In genomic region chr20:31857861-31858835, GRCh38 we compare ENCODE assay signal across 14 cellular contexts. TPM values are rescaled to one million over a fixed set of nuclear protein-coding genes. Genes with fewer than 3 reads are reported as not detected.
DNase-seq lines count a peak whose midpoint lies in the region; ATAC-seq and TF ChIP-seq lines count a peak whose summit lies in the region.
"Had no signal": no experiment of that assay in that cellular context is flagged by ENCODE, and none has a peak within 500 bp of the region (broad histone marks: within the 10 kb centered on the region; RNA-seq: fewer than 3 reads in every experiment).

No MANE protein-coding gene starts in this region.

- H3K27me3 ChIP-seq in MM.1S (replicated peaks; ENCODE audit: insufficient read depth, low read length) (peaks cover 98% of the 10 kb centered on the region), neuronal stem cell (ENCODE audit: control insufficient read depth in 3 of 3, insufficient read depth in 3 of 3, low read depth in 1 of 3, low read length in 3 of 3) (peaks cover 0 to 29% (median 4%) of the 10 kb centered on the region in 3 experiments)

- peaks cover 0 to 4% of the 10 kb centered on the region in 2 donors for H3K4me1 Mint-ChIP-seq in immature natural killer cell

- H2BK12ac ChIP-seq in neuronal stem cell (ENCODE audit: low read length): no peak overlapping the region

- H3K14ac ChIP-seq in neuronal stem cell (ENCODE audit: low read length): peak overlapping the region; percentile 25

- H2AFZ ChIP-seq in MM.1S (ENCODE audit: low read length) (no peak overlapping the region), neuronal stem cell (ENCODE audit: low read length) (no peak overlapping the region)

- H3K9ac ChIP-seq in MM.1S (ENCODE audit: low read length) (no peak overlapping the region), neuronal stem cell (ENCODE audit: low read depth, low read length, poor library complexity) (no peak overlapping the region)

- no peak overlapping the region for H2BK120ac ChIP-seq in neuronal stem cell (ENCODE audit: low read depth, low read length)

- no peak overlapping the region for H4K91ac ChIP-seq in neuronal stem cell (ENCODE audit: low read depth, low read length, poor library complexity)

- peak overlapping the region; percentile 57 for H3K23ac ChIP-seq in neuronal stem cell (ENCODE audit: low read depth, low read length, poor library complexity)

- no peaks in the 10 kb centered on the region for H3K36me3 Mint-ChIP-seq in immature natural killer cell
- H3K36me3 Mint-ChIP-seq: natural killer cell had no signal

- H4K8ac ChIP-seq in neuronal stem cell (ENCODE audit: low read depth, low read length): no peak overlapping the region

- H2AK5ac ChIP-seq in neuronal stem cell (ENCODE audit: low read depth, low read length): peak overlapping the region; percentile 64

- no CpG with 5 or more reads among the region's 16 CpGs for WGBS in neuronal stem cell (ENCODE audit: extremely low coverage in 2 of 2, insufficient read length in 2 of 2, insufficient replicate concordance in 1 of 2), 2 donors

- H4K20me1 ChIP-seq in MM.1S (ENCODE audit: insufficient read depth, low read length): no peaks in the 10 kb centered on the region

- no peaks in the 10 kb centered on the region for H3K9me3 ChIP-seq in MM.1S (replicated peaks; ENCODE audit: insufficient read depth, low read length)
- H3K9me3 ChIP-seq in neuronal stem cell (replicated peaks in 1 of 2; ENCODE audit: control insufficient read depth in 2 of 2, insufficient read depth in 1 of 2, low read depth in 1 of 2, low read length in 2 of 2): no peaks in the 10 kb centered on the region
- H3K9me3 ChIP-seq: gastrocnemius medialis, transverse colon had no signal

- no peaks in the 10 kb centered on the region for H3K9me3 Mint-ChIP-seq in immature natural killer cell
- H3K9me3 Mint-ChIP-seq: effector memory CD8-positive, alpha-beta T cell; natural killer cell had no signal

- no peak overlapping the region for H2BK15ac ChIP-seq in neuronal stem cell (ENCODE audit: low read length)

- peak overlapping the region; percentile 11 for H3K18ac ChIP-seq in neuronal stem cell (ENCODE audit: low read length)

- H3K9me2 ChIP-seq in MM.1S (replicated peaks; ENCODE audit: insufficient read depth, low read length): no peaks in the 10 kb centered on the region

- H3K4me3 ChIP-seq in MM.1S (ENCODE audit: low read length): no peak overlapping the region
- no peak overlapping the region for H3K4me3 ChIP-seq in neuronal stem cell (ENCODE audit: low read length in 2 of 2)
- H3K4me3 ChIP-seq: gastrocnemius medialis, transverse colon had no signal

- H3K4me1 ChIP-seq in MM.1S (ENCODE audit: low read length) (peaks cover 11% of the 10 kb centered on the region), neuronal stem cell (ENCODE audit: control insufficient read depth in 2 of 2, insufficient read depth in 1 of 2, low read depth in 1 of 2, low read length in 2 of 2) (peaks cover 11 to 19% of the 10 kb centered on the region in 2 donors)

- H3K79me2 ChIP-seq in MM.1S (ENCODE audit: low read length): no peaks in the 10 kb centered on the region

- H3K4me3 Mint-ChIP-seq in immature natural killer cell: no peak overlapping the region
- H3K4me3 Mint-ChIP-seq: effector memory CD8-positive, alpha-beta T cell had no signal

- no peaks in the 10 kb centered on the region for H3F3A ChIP-seq in MM.1S (ENCODE audit: insufficient read depth, low read length)

- no peak overlapping the region for H3K4ac ChIP-seq in neuronal stem cell (ENCODE audit: low read length)

- H2BK5ac ChIP-seq in neuronal stem cell (ENCODE audit: low read length): no peak overlapping the region

- H3K36me3 ChIP-seq in MM.1S (replicated peaks; ENCODE audit: insufficient read depth, low read length) (no peaks in the 10 kb centered on the region), neuronal stem cell (replicated peaks in 1 of 2; ENCODE audit: control insufficient read depth in 2 of 2, insufficient read depth in 2 of 2, low read length in 2 of 2) (peaks cover 0 to 6% of the 10 kb centered on the region in 2 donors)
- H3K36me3 ChIP-seq: gastrocnemius medialis, transverse colon had no signal

- ATAC-seq in activated CD4-positive, CD25-positive, alpha-beta regulatory T cell treated with anti-CD3 and anti-CD28 coated beads, Interleukin-2, amount 50 U/mL, for 24 hours: peak; percentile 28 to 46
- ATAC-seq in GM21423 (IDR thresholded peaks at IDR 0.05; ENCODE audit: unreplicated experiment): peak; percentile 81
- ATAC-seq: effector memory CD8-positive, alpha-beta T cell; gastrocnemius medialis; natural killer cell had no signal

- TF ChIP-seq CTCF in MM.1S (IDR thresholded peaks at IDR 0.05; ENCODE audit: low read length): no peak

- H3K27ac Mint-ChIP-seq in immature natural killer cell: no peak overlapping the region
- H3K27ac Mint-ChIP-seq: effector memory CD8-positive, alpha-beta T cell; natural killer cell had no signal

- H3K27ac ChIP-seq in MM.1S (ENCODE audit: low read length): no peak overlapping the region
- H3K27ac ChIP-seq in neuronal stem cell (replicated peaks; ENCODE audit: low read length): no peak overlapping the region
- H3K27ac ChIP-seq: 22Rv1, gastrocnemius medialis, transverse colon had no signal

- no peak for DNase-seq in activated CD4-positive, CD25-positive, alpha-beta regulatory T cell (lab: John Stamatoyannopoulos, UW)
- DNase-seq in MM.1S (peak; percentile 68), neuronal stem cell (ENCODE audit: low spot score) (no peak), medulla oblongata (ENCODE audit: extremely low spot score) (no peak), immature natural killer cell (no peak), NCI-H2107 (lab: John Stamatoyannopoulos, UW) (no peak)
- DNase-seq: activated CD8-positive, alpha-beta memory T cell treated with anti-CD3 and anti-CD28 coated beads, Interleukin-2, amount 50 U/mL, for 4 hours; effector memory CD8-positive, alpha-beta T cell; natural killer cell; transverse colon had no signal

- peak overlapping the region; percentile 63 for H3K4me2 ChIP-seq in MM.1S (ENCODE audit: low read depth, low read length)
- H3K4me2 ChIP-seq in neuronal stem cell (ENCODE audit: insufficient read depth, low read length, poor library complexity, severe bottlenecking): no peak overlapping the region

- no peaks in the 10 kb centered on the region for H3K79me1 ChIP-seq in neuronal stem cell (ENCODE audit: low read depth, low read length)

- H3K27me3 Mint-ChIP-seq in immature natural killer cell (ENCODE audit: low read depth in 3 of 3): peaks cover 4 to 16% (median 6%) of the 10 kb centered on the region in 3 donors

RNA-seq across cellular contexts. Expression of gene DUSP15, which starts 12.2 kb away (rescaled TPM):
- polyA plus RNA-seq in neuronal stem cell (2013, experiment 1 of 2): 2.1 TPM
- 2.1 TPM for polyA plus RNA-seq in neuronal stem cell (2013, experiment 2 of 2)
- polyA plus RNA-seq in immature natural killer cell: not detected

RNA-seq across cellular contexts. Expression of gene TTLL9, which starts 12.3 kb away (rescaled TPM):
- polyA plus RNA-seq in neuronal stem cell (2013, experiment 1 of 2): 0.38 TPM
- polyA plus RNA-seq in neuronal stem cell (2013, experiment 2 of 2): 0.48 TPM
- polyA plus RNA-seq in immature natural killer cell: under 1 TPM in 1 of 3 donors, not detected in 2; 0.37 TPM

RNA-seq across cellular contexts. Expression of gene FOXS1, which starts 12.7 kb away (rescaled TPM):
- 1.1 TPM for polyA plus RNA-seq in neuronal stem cell (2013, experiment 1 of 2)
- 0.84 TPM for polyA plus RNA-seq in neuronal stem cell (2013, experiment 2 of 2)
- not detected for polyA plus RNA-seq in immature natural killer cell

RNA-seq across cellular contexts. Expression of gene MYLK2, which starts 39.0 kb away (rescaled TPM):
- 0.54 TPM for polyA plus RNA-seq in neuronal stem cell (2013, experiment 1 of 2)
- 0.48 TPM for polyA plus RNA-seq in neuronal stem cell (2013, experiment 2 of 2)
- not detected for polyA plus RNA-seq in immature natural killer cell
